Comparison of ENCODE assay signal across 33 cellular contexts in the genomic region with DNA sequence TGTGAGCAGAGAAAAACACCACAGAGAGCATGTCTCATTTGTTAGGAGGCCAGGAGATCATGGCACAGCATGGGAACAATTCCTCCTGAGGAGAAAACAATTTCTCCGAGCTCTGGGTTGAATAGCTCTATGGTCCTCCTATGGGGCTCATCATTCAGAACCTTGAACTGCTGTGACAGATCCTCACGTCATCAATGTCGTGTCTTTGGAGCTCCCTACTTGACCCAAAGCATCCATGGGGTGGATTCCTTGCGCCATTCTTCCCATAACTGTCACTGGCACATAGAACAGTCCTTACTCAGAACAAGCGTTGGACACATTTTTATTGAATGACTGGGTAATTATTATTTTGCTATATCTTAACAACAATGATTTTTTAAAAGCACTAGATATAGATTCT.
"Had no signal": no experiment of that assay in that cellular context is flagged by ENCODE, and none has a peak within 500 bp of the region (broad histone marks: within the 10 kb centered on the region; RNA-seq: fewer than 3 reads in every experiment).

No MANE protein-coding gene starts in this region.

- H3K27ac ChIP-seq: adrenal gland, ascending aorta, body of pancreas, brain microvascular endothelial cell, breast epithelium, cardiac muscle cell had no signal

- H3K36me3 ChIP-seq: adrenal gland, ascending aorta, brain microvascular endothelial cell, breast epithelium, cardiac muscle cell had no signal

- FAIRE-seq: astrocyte, bronchial epithelial cell, colon had no signal

- H3K9me3 ChIP-seq: adrenal gland, ascending aorta, body of pancreas, breast epithelium had no signal

- H3K4me3 ChIP-seq: adrenal gland, ascending aorta, body of pancreas, breast epithelium, cardiac muscle cell had no signal

- DNase-seq: activated effector memory CD4-positive, alpha-beta T cell treated with anti-CD3 and anti-CD28 coated beads, Interleukin-2, amount 50 U/mL, for 16 hours; activated effector memory CD4-positive, alpha-beta T cell treated with Interleukin-2 at 50 U/mL for 16 hours; activated gamma-delta T cell; activated gamma-delta T cell treated with Interleukin-2 at 50 U/mL for 16 hours; activated naive CD4-positive, alpha-beta T cell; activated naive CD4-positive, alpha-beta T cell treated with anti-CD3 and anti-CD28 coated beads for 36 hours; activated naive CD4-positive, alpha-beta T cell treated with anti-CD3 and anti-CD28 coated beads, Interleukin-2, amount 10 ng/mL, durations not matched to agents 7 days and 5 days; activated naive CD4-positive, alpha-beta T cell treated with anti-CD3 and anti-CD28 coated beads, Interleukin-2, amount 50 U/mL, for 16 hours; activated naive CD4-positive, alpha-beta T cell treated with Interleukin-2 at 50 U/mL for 16 hours; activated naive CD8-positive, alpha-beta T cell treated with anti-CD3 and anti-CD28 coated beads for 36 hours; activated naive CD8-positive, alpha-beta T cell treated with anti-CD3 and anti-CD28 coated beads, Interleukin-2, amount 10 ng/mL, durations not matched to agents 7 days and 5 days; activated naive CD8-positive, alpha-beta T cell treated with anti-CD3 and anti-CD28 coated beads, Interleukin-2, amount 50 U/mL, for 24 hours; activated T-cell treated with anti-CD3 and anti-CD28 coated beads, Interleukin-2, amount 50 U/mL, for 4 hours; activated T-cell treated with anti-CD3 and anti-CD28 coated beads, Interleukin-2, amount 50 U/mL, for 48 hours; activated T-cell treated with anti-CD3 and anti-CD28 coated beads, Interleukin-2, amount 50 U/mL, for 72 hours; adrenal gland; amniotic stem cell; amygdala; anterior cingulate cortex; aorta; body of pancreas; brain microvascular endothelial cell; caudate nucleus; central memory CD4-positive, alpha-beta T cell; cerebellar nuclear complex had no signal

- H3K4me1 ChIP-seq: adrenal gland, ascending aorta, body of pancreas, breast epithelium had no signal

- ATAC-seq: activated naive CD4-positive, alpha-beta T cell treated with anti-CD3 and anti-CD28 coated beads, Interleukin-2, amount 50 U/mL, for 72 hours; activated naive CD8-positive, alpha-beta T cell treated with anti-CD3 and anti-CD28 coated beads, Interleukin-2, amount 50 U/mL, for 24 hours; activated T-cell treated with anti-CD3 and anti-CD28 coated beads, Interleukin-2, amount 50 U/mL, for 4 hours; activated T-cell treated with anti-CD3 and anti-CD28 coated beads, Interleukin-2, amount 50 U/mL, for 72 hours; activated T-helper 17 cell treated with anti-CD3 and anti-CD28 coated beads, Interleukin-2, amount 50 U/mL, for 72 hours; body of pancreas had no signal

- H3K27me3 ChIP-seq: adrenal gland, ascending aorta, body of pancreas, brain microvascular endothelial cell, breast epithelium, cardiac muscle cell had no signal
